In the genomic region with DNA sequence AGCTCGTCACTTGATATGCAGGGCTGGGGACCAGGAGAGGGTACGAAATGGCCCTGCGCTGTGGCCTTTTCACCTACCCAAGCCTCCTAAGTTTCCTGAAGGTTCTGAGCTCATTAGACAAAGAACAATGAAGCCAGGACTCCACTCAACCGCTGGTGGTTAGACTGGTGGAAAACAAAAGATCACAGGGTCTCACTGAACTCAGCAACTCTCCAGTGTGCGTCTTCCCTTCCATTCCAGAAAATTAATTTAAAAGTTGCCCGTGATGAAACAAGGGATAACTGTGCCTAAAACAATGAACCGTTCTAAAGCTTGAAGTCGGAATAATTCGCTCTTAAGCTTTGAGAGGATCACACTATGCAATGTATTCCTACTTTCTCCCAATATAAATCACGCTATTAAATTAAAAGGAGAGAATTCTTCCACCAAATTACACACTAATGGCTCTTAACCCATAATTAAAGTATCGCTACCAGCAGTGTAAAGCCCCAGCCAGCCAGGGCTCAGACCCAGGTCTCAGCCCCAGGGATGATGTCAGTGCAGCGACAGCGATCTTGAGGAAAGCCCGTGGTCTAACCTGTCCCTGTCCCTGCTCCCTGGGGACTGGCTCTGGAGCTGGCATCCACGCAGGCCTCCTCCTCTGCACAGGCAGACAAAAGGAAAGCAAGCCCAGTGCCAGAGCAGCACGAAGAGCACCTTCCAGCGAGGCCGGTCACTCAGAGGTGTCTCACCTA, we compare ENCODE assay signal across 3 cellular contexts.
TF ChIP-seq lines count a peak whose summit lies in the region.

No MANE protein-coding gene starts in this region.

TF ChIP-seq in SK-N-SH, 30 proteins besides CTCF, POLR2A, EP300 and RAD21:
- TF ChIP-seq SMC3 (IDR thresholded peaks at IDR 0.05; ENCODE audit: low read depth, low read length) = peak; percentile 2; the same call in 1 of the 2 replicates
- no peak for TF ChIP-seq RFX5 (IDR thresholded peaks at IDR 0.05; ENCODE audit: low read length)
- no peak for TF ChIP-seq RCOR1 (IDR thresholded peaks at IDR 0.05; ENCODE audit: low read length)
- 0 out of 2 replicates have a peak, but pooled peaks have one; percentile 41 for TF ChIP-seq MXI1 (IDR thresholded peaks at IDR 0.05; ENCODE audit: low read depth, low read length)
- TF ChIP-seq NFIC (IDR thresholded peaks at IDR 0.05; ENCODE audit: borderline replicate concordance) = no peak

TF ChIP-seq in SK-N-SH treated with all-trans-retinoic acid at 6 μM for 48 hours, 23 proteins besides CTCF, POLR2A, EP300 and RAD21:
- TF ChIP-seq TCF4 (CRISPR knock-in tag; IDR thresholded peaks at IDR 0.05; ENCODE audit: borderline replicate concordance) (no peak), ZFP30 (CRISPR knock-in tag; IDR thresholded peaks at IDR 0.05) (no peak), GLIS3 (CRISPR knock-in tag; IDR thresholded peaks at IDR 0.05) (no peak), ESRRG (CRISPR knock-in tag; IDR thresholded peaks at IDR 0.05) (no peak), ZNF565 (CRISPR knock-in tag; conservative IDR thresholded peaks at IDR 0.05; ENCODE audit: low read depth) (no peak), PPARA (CRISPR knock-in tag; IDR thresholded peaks at IDR 0.05; ENCODE audit: borderline replicate concordance) (no peak), ZNF70 (CRISPR knock-in tag; IDR thresholded peaks at IDR 0.05) (no peak), CSDC2 (CRISPR knock-in tag; IDR thresholded peaks at IDR 0.05) (no peak), PATZ1 (CRISPR knock-in tag; IDR thresholded peaks at IDR 0.05; ENCODE audit: borderline replicate concordance) (no peak), ISL1 (CRISPR knock-in tag; IDR thresholded peaks at IDR 0.05) (no peak), ARNTL (CRISPR knock-in tag; IDR thresholded peaks at IDR 0.05; ENCODE audit: borderline replicate concordance, low read depth) (no peak), ZFP3 (CRISPR knock-in tag; IDR thresholded peaks at IDR 0.05) (no peak), TOX (CRISPR knock-in tag; IDR thresholded peaks at IDR 0.05; ENCODE audit: borderline replicate concordance) (no peak), SNAI2 (CRISPR knock-in tag; IDR thresholded peaks at IDR 0.05) (no peak), CSRNP3 (CRISPR knock-in tag; IDR thresholded peaks at IDR 0.05) (no peak), BACH2 (CRISPR knock-in tag; IDR thresholded peaks at IDR 0.05; ENCODE audit: borderline replicate concordance) (no peak), RARB (CRISPR knock-in tag; IDR thresholded peaks at IDR 0.05) (no peak), TSHZ2 (CRISPR knock-in tag; IDR thresholded peaks at IDR 0.05) (no peak)
- TF ChIP-seq, protein P1, sequence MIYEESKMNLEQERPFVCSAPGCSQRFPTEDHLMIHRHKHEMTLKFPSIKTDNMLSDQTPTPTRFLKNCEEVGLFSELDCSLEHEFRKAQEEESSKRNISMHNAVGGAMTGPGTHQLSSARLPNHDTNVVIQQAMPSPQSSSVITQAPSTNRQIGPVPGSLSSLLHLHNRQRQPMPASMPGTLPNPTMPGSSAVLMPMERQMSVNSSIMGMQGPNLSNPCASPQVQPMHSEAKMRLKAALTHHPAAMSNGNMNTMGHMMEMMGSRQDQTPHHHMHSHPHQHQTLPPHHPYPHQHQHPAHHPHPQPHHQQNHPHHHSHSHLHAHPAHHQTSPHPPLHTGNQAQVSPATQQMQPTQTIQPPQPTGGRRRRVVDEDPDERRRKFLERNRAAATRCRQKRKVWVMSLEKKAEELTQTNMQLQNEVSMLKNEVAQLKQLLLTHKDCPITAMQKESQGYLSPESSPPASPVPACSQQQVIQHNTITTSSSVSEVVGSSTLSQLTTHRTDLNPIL (CRISPR knock-in tag; IDR thresholded peaks at IDR 0.05; ENCODE audit: low read depth) = no peak

TF ChIP-seq in GM12878, 131 proteins besides CTCF, POLR2A, EP300 and RAD21:
- TF ChIP-seq RBBP5 (conservative IDR thresholded peaks at IDR 0.05) (no peak), ETV6 (conservative IDR thresholded peaks at IDR 0.05 in 1 of 2, IDR thresholded peaks at IDR 0.05 in 1 of 2; ENCODE audit: borderline replicate concordance in 1 of 2, low read depth in 1 of 2) (no peak), YY1 (IDR thresholded peaks at IDR 0.05; ENCODE audit: low read depth, low read length) (peak; percentile 60; the same call in 1 of the 2 replicates), STAT3 (IDR thresholded peaks at IDR 0.05; ENCODE audit: low read depth, low read length) (no peak), MLLT1 (IDR thresholded peaks at IDR 0.05) (peak; percentile 92), MEF2B (IDR thresholded peaks at IDR 0.05; ENCODE audit: partially characterized antibody, poor library complexity, severe bottlenecking) (peak; percentile 35), IKZF1 (conservative IDR thresholded peaks at IDR 0.05) (0 out of 2 replicates have a peak, but pooled peaks have one; percentile 22), ATF3 (IDR thresholded peaks at IDR 0.05; ENCODE audit: borderline replicate concordance, extremely low read depth, low read depth, low read length) (no peak), CHD1 (IDR thresholded peaks at IDR 0.05; ENCODE audit: low read depth, low read length) (no peak), ZNF207 (IDR thresholded peaks at IDR 0.05; ENCODE audit: borderline replicate concordance) (no peak), NR2C1 (IDR thresholded peaks at IDR 0.05) (no peak), ATF7 (IDR thresholded peaks at IDR 0.05; ENCODE audit: low read depth) (peak; percentile 29; the same call in 1 of the 2 replicates)
TF ChIP-seq in GM12878: peak in this region for 5.
